Comparison of ENCODE assay signal across 8 cellular contexts in the genomic region with DNA sequence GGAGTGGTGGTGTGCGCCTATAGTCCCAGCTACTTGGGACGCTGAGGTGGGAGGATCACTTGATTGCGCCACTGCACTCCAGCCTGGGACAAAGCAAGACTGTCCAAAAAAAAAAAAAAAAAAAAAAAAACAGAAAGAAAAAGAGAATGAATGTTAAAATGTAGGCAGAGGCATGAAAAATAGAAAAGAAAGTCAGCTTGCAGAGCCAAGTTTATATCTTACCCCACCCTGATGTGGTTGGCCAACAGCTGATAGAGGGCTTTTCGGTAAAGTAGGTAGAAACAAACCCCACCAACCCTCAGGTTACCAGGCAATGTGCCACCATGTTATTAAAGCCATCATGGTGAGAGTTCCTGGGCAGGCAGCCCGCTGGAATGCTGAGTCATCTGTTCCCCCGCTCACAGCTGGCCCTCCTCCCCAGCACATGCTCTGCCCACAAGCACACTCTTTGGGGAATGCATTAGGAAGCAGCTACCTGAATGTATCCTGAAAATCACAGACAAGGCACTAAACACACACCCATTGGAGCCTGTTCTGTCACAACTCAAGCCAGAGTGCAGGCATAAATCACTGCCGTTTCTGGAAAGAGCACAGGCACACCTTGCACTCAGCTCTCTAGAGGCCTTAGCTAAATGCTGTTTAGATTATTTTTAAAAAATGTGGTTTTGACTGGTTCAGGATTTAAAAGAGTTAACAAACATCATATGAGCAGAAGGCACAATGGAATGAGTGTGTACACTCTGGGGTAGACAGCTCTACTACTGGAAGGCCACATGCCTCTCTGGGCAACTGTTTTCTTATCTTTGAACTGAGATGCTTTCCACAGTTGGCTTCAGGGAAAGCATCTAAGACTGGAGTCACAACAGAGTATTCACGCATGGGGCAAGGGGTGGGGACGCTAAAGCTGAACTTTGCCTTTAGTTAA.
DNase-seq lines count a peak whose midpoint lies in the region; ATAC-seq, FAIRE-seq and TF ChIP-seq lines count a peak whose summit lies in the region.

No MANE protein-coding gene starts in this region.

- TF ChIP-seq POLR2A in GM12892 (IDR thresholded peaks at IDR 0.05; ENCODE audit: low read depth, low read length), result no peak

- no peaks in the 10 kb centered on the region for H3K27me3 Mint-ChIP-seq in activated naive CD4-positive, alpha-beta T cell treated with anti-CD3 and anti-CD28 coated beads for 36 hours (ENCODE audit: low read depth)

- peaks cover 3% of the 10 kb centered on the region for H3K36me3 Mint-ChIP-seq in activated naive CD4-positive, alpha-beta T cell treated with anti-CD3 and anti-CD28 coated beads for 36 hours (ENCODE audit: low read depth)

- H3K9me3 Mint-ChIP-seq in activated naive CD4-positive, alpha-beta T cell treated with anti-CD3 and anti-CD28 coated beads for 36 hours, result no peaks in the 10 kb centered on the region

- intact Hi-C loops in activated naive CD4-positive, alpha-beta T cell treated with anti-CD3 and anti-CD28 coated beads for 36 hours (cut with micrococcal nuclease), result no loop called here

- in situ Hi-C loops in astrocyte of the spinal cord (cut with HindIII; ENCODE audit: low sequenced_read_pairs), result no loop called here

- peaks cover 14% of the 10 kb centered on the region for H3K4me1 Mint-ChIP-seq in activated naive CD4-positive, alpha-beta T cell treated with anti-CD3 and anti-CD28 coated beads for 36 hours (ENCODE audit: low read depth)

- no peak for ATAC-seq in GM19452 (IDR thresholded peaks at IDR 0.05; ENCODE audit: unreplicated experiment)
- no peak for ATAC-seq in HG03342 (IDR thresholded peaks at IDR 0.05; ENCODE audit: unreplicated experiment)

- DNase-seq in GM12892 (ENCODE audit: insufficient read length) (no peak), NCI-H2107 (lab: John Stamatoyannopoulos, UW) (peak; percentile 77), astrocyte of the spinal cord (ENCODE audit: low read depth, low spot score) (peak; percentile 97), hepatic stellate cell (ENCODE audit: low spot score) (peak; percentile 66), retinal pigment epithelial cell (ENCODE audit: low read depth) (peak; percentile 89)
- no peak for DNase-seq in activated naive CD4-positive, alpha-beta T cell treated with anti-CD3 and anti-CD28 coated beads for 36 hours

- no peak overlapping the region for H3K4me3 ChIP-seq in astrocyte of the spinal cord (ENCODE audit: low read depth, low read length)
- no peak overlapping the region for H3K4me3 ChIP-seq in retinal pigment epithelial cell (ENCODE audit: low read length)

- FAIRE-seq in GM12892 (lab: Jason Lieb, UNC), result peak; percentile 40

- no peak for TF ChIP-seq CTCF in astrocyte of the spinal cord (IDR thresholded peaks at IDR 0.05; ENCODE audit: low read depth, low read length)
- TF ChIP-seq CTCF in retinal pigment epithelial cell (conservative IDR thresholded peaks at IDR 0.05; ENCODE audit: low read depth, low read length), result no peak

- H3K4me3 Mint-ChIP-seq in activated naive CD4-positive, alpha-beta T cell treated with anti-CD3 and anti-CD28 coated beads for 36 hours, result no peak overlapping the region

- CTCF ChIA-PET in activated naive CD4-positive, alpha-beta T cell treated with anti-CD3 and anti-CD28 coated beads for 36 hours (lab: Charles Lee), result interaction anchor here (1.4 kb wide), 1 partner anchor 10 kb away, joined by 3 read pairs; no protein-coding TSS in a partner anchor

- no peak overlapping the region for H3K27ac Mint-ChIP-seq in activated naive CD4-positive, alpha-beta T cell treated with anti-CD3 and anti-CD28 coated beads for 36 hours

Comparison
In these comparisons a context has a peak if more than half of its experiments do, and no peak if none do; other contexts are left out.
1. DNase-seq: peak in NCI-H2107 (single experiment), astrocyte of the spinal cord (single experiment), hepatic stellate cell (single experiment) and retinal pigment epithelial cell (single experiment); none in GM12892 (single experiment) and activated naive CD4-positive, alpha-beta T cell treated with anti-CD3 and anti-CD28 coated beads for 36 hours (single experiment).